Comparison of ENCODE assay signal across 8 cellular contexts in genomic region chr2:166376488-166376828, GRCh38. TPM values are rescaled to one million over a fixed set of nuclear protein-coding genes. Genes with fewer than 3 reads are reported as not detected.
DNase-seq lines count a peak whose midpoint lies in the region; ATAC-seq and TF ChIP-seq lines count a peak whose summit lies in the region.

No MANE protein-coding gene starts in this region.

- ATAC-seq in HG03159 (IDR thresholded peaks at IDR 0.05; ENCODE audit: unreplicated experiment) (no peak), GM21529 (IDR thresholded peaks at IDR 0.05; ENCODE audit: unreplicated experiment) (no peak)

- H3K4me1 Mint-ChIP-seq in endothelial cell (ENCODE audit: unreplicated experiment), result peaks cover 29% of the 10 kb centered on the region
- H3K4me1 Mint-ChIP-seq in neural progenitor cell, result peaks cover 10% of the 10 kb centered on the region

- no peaks in the 10 kb centered on the region for H3K27me3 ChIP-seq in BJ (ENCODE audit: control insufficient read depth, insufficient read depth, low read length)
- peaks cover 3% of the 10 kb centered on the region; the same call in 1 of the 2 replicates for H3K27me3 ChIP-seq in MG63
- H3K27me3 ChIP-seq in neural progenitor cell, result peaks cover 60% of the 10 kb centered on the region

- H3K4me1 ChIP-seq in neural progenitor cell, result peaks cover 10% of the 10 kb centered on the region

- no peaks in the 10 kb centered on the region for H3K79me2 ChIP-seq in neural progenitor cell (ENCODE audit: low read depth)

- H3K4me3 ChIP-seq in BJ (ENCODE audit: low read depth, low read length) (peak overlapping the region; percentile 78), MG63 (peak overlapping the region; percentile 58), neural progenitor cell (peak overlapping the region; percentile 59)

- peaks cover 22% of the 10 kb centered on the region for H3F3A ChIP-seq in neural progenitor cell (ENCODE audit: low read depth)

- no peak overlapping the region for H3K9ac ChIP-seq in neural progenitor cell

- H3K9me3 Mint-ChIP-seq in endothelial cell (ENCODE audit: unreplicated experiment) (no peaks in the 10 kb centered on the region), neural progenitor cell (no peaks in the 10 kb centered on the region)

- peak overlapping the region; percentile 59 for H2AFZ ChIP-seq in neural progenitor cell (replicated peaks)

- H3K4me3 Mint-ChIP-seq in endothelial cell (ENCODE audit: unreplicated experiment) (peak overlapping the region; percentile 94), neural progenitor cell (peak overlapping the region; percentile 94)

- POLR2A ChIA-PET in BJ (lab: Charles Lee), result interaction anchor here (0.6 kb wide), 1 partner anchor 9 kb away, joined by 4 read pairs; no protein-coding TSS in a partner anchor

- H3K4me2 ChIP-seq in neural progenitor cell, result peak overlapping the region; percentile 87

- CTCF ChIA-PET in BJ (lab: Yijun Ruan, JAX), result interaction anchor here (0.6 to 4.8 kb wide), 6 partner anchors 9 to 196 kb away, joined by 3 to 26 read pairs (median 4); no protein-coding TSS in a partner anchor

- no peak for DNase-seq in BJ (ENCODE audit: low read depth)
- no peak for DNase-seq in MG63
- DNase-seq in endothelial cell (ENCODE audit: low spot score), result no peak
- no peak for DNase-seq in neural progenitor cell (ENCODE audit: low spot score)
- no peak for DNase-seq in GF-D8 (lab: John Stamatoyannopoulos, UW)
- no peak for DNase-seq in stimulated activated CD4-positive, alpha-beta T cell treated with anti-CD3 and anti-CD28 coated beads, Interleukin-12 subunit alpha, Interleukin-12 subunit beta, amount 100 ng/mL, for 4 hours

- H3K27ac ChIP-seq in neural progenitor cell, result no peak overlapping the region

- no peaks in the 10 kb centered on the region for H3K36me3 Mint-ChIP-seq in endothelial cell (ENCODE audit: low read depth, unreplicated experiment)
- H3K36me3 Mint-ChIP-seq in neural progenitor cell, result no peaks in the 10 kb centered on the region

- no peaks in the 10 kb centered on the region for H4K20me1 ChIP-seq in neural progenitor cell (ENCODE audit: low read depth)

- no peak for TF ChIP-seq CTCF in BJ (IDR thresholded peaks at IDR 0.05; ENCODE audit: insufficient read depth, low read depth, low read length)
- no peak for TF ChIP-seq CTCF in endothelial cell (IDR thresholded peaks at IDR 0.05; ENCODE audit: unreplicated experiment)
- TF ChIP-seq CTCF in neural progenitor cell (IDR thresholded peaks at IDR 0.05), result no peak

- H3K9me3 ChIP-seq in MG63, result no peaks in the 10 kb centered on the region
- no peaks in the 10 kb centered on the region for H3K9me3 ChIP-seq in neural progenitor cell (ENCODE audit: low read depth)

- H3K27ac Mint-ChIP-seq in endothelial cell (ENCODE audit: unreplicated experiment) (peak overlapping the region; percentile 85), neural progenitor cell (no peak overlapping the region)

- H3K27me3 Mint-ChIP-seq in endothelial cell (ENCODE audit: unreplicated experiment), result peaks cover 2% of the 10 kb centered on the region
- peaks cover 18% of the 10 kb centered on the region for H3K27me3 Mint-ChIP-seq in neural progenitor cell (ENCODE audit: insufficient read depth, low read depth)

- H3K36me3 ChIP-seq in BJ (ENCODE audit: control insufficient read depth, insufficient read depth, low read length) (no peaks in the 10 kb centered on the region), MG63 (no peaks in the 10 kb centered on the region), neural progenitor cell (no peaks in the 10 kb centered on the region)

RNA-seq across cellular contexts. Expression of gene SCN9A, which starts 0.7 kb away (rescaled TPM):
- polyA plus RNA-seq in BJ (2011; rRNA removed), result 19.4 and 38.8 TPM in 2 replicates
- 74.4 and 90.4 TPM in 2 replicates for polyA minus RNA-seq in BJ (2011; rRNA and poly(A)+ RNA removed)
- 2.1 and 2.2 TPM in 2 replicates for total RNA-seq in MG63 (2014; rRNA removed; shearing (Covaris generic); ENCODE audit: low replicate concordance)
- total RNA-seq in endothelial cell (ENCODE audit: unreplicated experiment) (47.3 TPM), neural progenitor cell (ENCODE audit: low replicate concordance) (1.1 and 1.2 TPM in 2 replicates)

Comparison
In these comparisons a context has a peak if more than half of its experiments do, and no peak if none do; other contexts are left out.
1. RNA of gene SCN9A, which starts 0.7 kb away (total RNA-seq): 47.3 TPM in endothelial cell (single experiment); 2.1 to 2.2 TPM in MG63 and 1.1 to 1.2 TPM in neural progenitor cell; every median in the first group is over 10 times any median in the second.
2. Peak in every context shown above with its lines, with median percentiles within 50 percentile points of each other: H3K4me3 ChIP-seq.